1 cellular context compared by ENCODE assay signal in genomic region chr2:69686855-69687254, GRCh38.
TF ChIP-seq lines count a peak whose summit lies in the region.

No MANE protein-coding gene starts in this region.

TF ChIP-seq in HepG2, 621 proteins besides CTCF, POLR2A, EP300 and RAD21 (continued from another document and continues in another):
- TF ChIP-seq KIAA2018 (CRISPR knock-in tag; IDR thresholded peaks at IDR 0.05; ENCODE audit: borderline replicate concordance) (no peak), MIER2 (CRISPR knock-in tag; IDR thresholded peaks at IDR 0.05) (no peak), ZNF441 (CRISPR knock-in tag; IDR thresholded peaks at IDR 0.05; ENCODE audit: borderline replicate concordance) (no peak), CCAR2 (optimal IDR thresholded peaks at IDR 0.05; ENCODE audit: low read depth, low read length) (no peak), NCOA1 (CRISPR knock-in tag; IDR thresholded peaks at IDR 0.05) (no peak), AKAP8 (CRISPR knock-in tag; IDR thresholded peaks at IDR 0.05) (no peak), GABPA (IDR thresholded peaks at IDR 0.05; ENCODE audit: low read depth, low read length) (no peak), GABPA (CRISPR knock-in tag; IDR thresholded peaks at IDR 0.05; ENCODE audit: low read depth) (no peak), TEAD2 (CRISPR knock-in tag; IDR thresholded peaks at IDR 0.05) (no peak), RFXANK (CRISPR knock-in tag; IDR thresholded peaks at IDR 0.05) (no peak), ZNF318 (CRISPR knock-in tag; IDR thresholded peaks at IDR 0.05) (no peak), TBX3 (IDR thresholded peaks at IDR 0.05; ENCODE audit: borderline replicate concordance) (no peak), SMYD3 (CRISPR knock-in tag; IDR thresholded peaks at IDR 0.05) (no peak), NR2F1 (CRISPR knock-in tag; IDR thresholded peaks at IDR 0.05) (no peak), CBX1 (IDR thresholded peaks at IDR 0.05; ENCODE audit: low read depth) (no peak), ZNF317 (CRISPR knock-in tag; IDR thresholded peaks at IDR 0.05) (no peak), KLF6 (CRISPR knock-in tag; IDR thresholded peaks at IDR 0.05) (no peak), SRSF1 (optimal IDR thresholded peaks at IDR 0.05; ENCODE audit: low read depth, low read length) (no peak), TBX2 (CRISPR knock-in tag; IDR thresholded peaks at IDR 0.05; ENCODE audit: borderline replicate concordance) (peak; percentile 60; the same call in 1 of the 2 replicates), ZNF3 (CRISPR knock-in tag; IDR thresholded peaks at IDR 0.05) (no peak), FOXK2 (IDR thresholded peaks at IDR 0.05) (peak; percentile 37; the same call in 1 of the 2 replicates), SPEN (CRISPR knock-in tag; IDR thresholded peaks at IDR 0.05; ENCODE audit: low read depth) (no peak), KDM1A (CRISPR knock-in tag; IDR thresholded peaks at IDR 0.05) (no peak), HBP1 (CRISPR knock-in tag; IDR thresholded peaks at IDR 0.05; ENCODE audit: low read depth) (no peak), ZNF205 (CRISPR knock-in tag; IDR thresholded peaks at IDR 0.05) (0 out of 2 replicates have a peak, but pooled peaks have one; percentile 22), GTF3A (CRISPR knock-in tag; conservative IDR thresholded peaks at IDR 0.05) (no peak), ETV6 (CRISPR knock-in tag; conservative IDR thresholded peaks at IDR 0.05) (no peak), HNF1B (CRISPR knock-in tag; IDR thresholded peaks at IDR 0.05) (0 out of 2 replicates have a peak, but pooled peaks have one; percentile 28), ZNF253 (CRISPR knock-in tag; IDR thresholded peaks at IDR 0.05; ENCODE audit: borderline replicate concordance) (no peak), IKZF5 (CRISPR knock-in tag; IDR thresholded peaks at IDR 0.05) (0 out of 2 replicates have a peak, but pooled peaks have one; percentile 30), ZNF609 (CRISPR knock-in tag; IDR thresholded peaks at IDR 0.05; ENCODE audit: borderline replicate concordance) (no peak), SCMH1 (CRISPR knock-in tag; IDR thresholded peaks at IDR 0.05; ENCODE audit: borderline replicate concordance) (no peak), ZNF607 (CRISPR knock-in tag; IDR thresholded peaks at IDR 0.05; ENCODE audit: borderline replicate concordance) (no peak), ZNF75D (CRISPR knock-in tag; IDR thresholded peaks at IDR 0.05; ENCODE audit: borderline replicate concordance) (no peak)
